Comparison of ENCODE assay signal across 4 cellular contexts in the genomic region with DNA sequence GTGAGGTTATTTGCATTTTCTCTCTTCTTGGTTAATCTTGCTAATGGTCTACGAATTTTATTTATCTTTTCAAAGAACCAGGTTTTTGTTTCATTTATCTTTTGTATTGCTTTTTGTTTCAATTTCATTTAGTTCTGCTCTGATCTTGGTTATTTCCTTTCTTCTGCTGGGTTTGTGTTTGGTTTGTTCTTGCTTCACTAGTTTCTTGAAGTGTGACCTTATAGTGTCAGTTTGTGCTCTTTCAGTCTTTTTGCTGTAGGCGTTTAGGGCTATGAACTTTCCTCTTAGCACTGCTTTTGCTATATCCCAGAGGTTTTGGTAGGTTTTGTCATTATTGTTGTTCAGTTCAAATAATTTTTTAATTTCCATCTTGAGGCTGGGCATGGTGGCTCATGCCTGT. TPM values are rescaled to one million over a fixed set of nuclear protein-coding genes. Genes with fewer than 3 reads are reported as not detected.
"Had no signal": no experiment of that assay in that cellular context is flagged by ENCODE, and none has a peak within 500 bp of the region (broad histone marks: within the 10 kb centered on the region; RNA-seq: fewer than 3 reads in every experiment).

No MANE protein-coding gene starts in this region.

RNA-seq across cellular contexts. Expression of gene DLX5, which starts 47.4 kb away (rescaled TPM):
- total RNA-seq: GM23338, H1, HepG2 had no signal
- polyA plus RNA-seq: GM23338, H1, HepG2, IgD-negative memory B cell had no signal
